ENCODE assay signal across 1 cellular context in the genomic region with DNA sequence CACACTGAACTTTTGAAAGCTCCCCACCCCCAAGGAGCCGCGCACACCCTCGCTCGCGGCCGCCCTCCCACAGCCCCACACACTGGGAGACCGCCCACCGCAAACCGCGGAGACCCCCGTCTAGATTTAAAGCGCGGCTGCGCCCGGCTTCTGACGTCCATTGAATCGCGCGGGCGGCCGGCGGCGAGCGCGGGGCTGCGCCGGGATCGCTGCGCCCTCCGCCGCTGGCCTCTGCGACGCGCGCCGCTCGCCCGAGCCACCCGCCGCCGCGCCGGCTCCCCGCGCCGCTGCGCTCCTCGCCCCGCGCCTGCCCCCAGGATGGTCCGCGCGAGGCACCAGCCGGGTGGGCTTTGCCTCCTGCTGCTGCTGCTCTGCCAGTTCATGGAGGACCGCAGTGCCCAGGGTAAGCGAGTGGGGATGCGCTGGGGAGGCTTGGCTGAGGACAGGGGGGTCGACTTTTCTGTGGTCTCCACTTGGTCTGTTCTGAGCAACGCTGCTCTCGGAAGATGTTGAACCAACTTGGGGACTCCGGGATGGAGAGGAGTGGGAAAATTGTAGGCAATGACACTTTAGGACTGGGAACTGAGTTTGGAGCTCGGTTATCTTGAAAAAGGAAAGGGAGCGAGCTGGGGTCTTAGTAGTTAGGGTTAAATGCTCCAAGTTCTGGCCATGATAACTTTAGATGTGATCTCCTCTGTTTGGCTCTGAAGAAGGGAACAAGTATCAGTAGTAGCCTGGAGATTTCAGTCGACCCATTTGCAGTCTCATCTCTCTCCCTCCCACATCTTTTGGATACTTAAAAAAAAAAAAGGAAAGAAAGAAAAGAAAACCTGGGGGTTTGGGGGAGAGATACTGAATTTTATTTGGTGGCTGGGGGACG.
TF ChIP-seq lines count a peak whose summit lies in the region.

A gene with protein sequence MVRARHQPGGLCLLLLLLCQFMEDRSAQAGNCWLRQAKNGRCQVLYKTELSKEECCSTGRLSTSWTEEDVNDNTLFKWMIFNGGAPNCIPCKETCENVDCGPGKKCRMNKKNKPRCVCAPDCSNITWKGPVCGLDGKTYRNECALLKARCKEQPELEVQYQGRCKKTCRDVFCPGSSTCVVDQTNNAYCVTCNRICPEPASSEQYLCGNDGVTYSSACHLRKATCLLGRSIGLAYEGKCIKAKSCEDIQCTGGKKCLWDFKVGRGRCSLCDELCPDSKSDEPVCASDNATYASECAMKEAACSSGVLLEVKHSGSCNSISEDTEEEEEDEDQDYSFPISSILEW (plus strand): TSS at position 156 of the 880 bp plus-strand sequence. CDS start 163 bp downstream, at position 319.

TF ChIP-seq in HCT116, 20 proteins besides CTCF, POLR2A, EP300 and RAD21:
- no peak for TF ChIP-seq JUND (IDR thresholded peaks at IDR 0.05)
- TF ChIP-seq, protein P1, sequence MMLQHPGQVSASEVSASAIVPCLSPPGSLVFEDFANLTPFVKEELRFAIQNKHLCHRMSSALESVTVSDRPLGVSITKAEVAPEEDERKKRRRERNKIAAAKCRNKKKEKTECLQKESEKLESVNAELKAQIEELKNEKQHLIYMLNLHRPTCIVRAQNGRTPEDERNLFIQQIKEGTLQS (IDR thresholded peaks at IDR 0.05) = no peak
- TF ChIP-seq, protein P2, sequence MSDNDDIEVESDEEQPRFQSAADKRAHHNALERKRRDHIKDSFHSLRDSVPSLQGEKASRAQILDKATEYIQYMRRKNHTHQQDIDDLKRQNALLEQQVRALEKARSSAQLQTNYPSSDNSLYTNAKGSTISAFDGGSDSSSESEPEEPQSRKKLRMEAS (IDR thresholded peaks at IDR 0.05) = no peak
- no peak for TF ChIP-seq CEBPB (IDR thresholded peaks at IDR 0.05; ENCODE audit: low read depth)
- TF ChIP-seq EGR1 (IDR thresholded peaks at IDR 0.05; ENCODE audit: low read depth) = no peak
- no peak for TF ChIP-seq ZNF274 (IDR thresholded peaks at IDR 0.05; ENCODE audit: low read depth, low read length)
- TF ChIP-seq YY1 (IDR thresholded peaks at IDR 0.05; ENCODE audit: extremely low read depth, insufficient replicate concordance, low read depth, low read length) = no peak
- no peak for TF ChIP-seq SRF (IDR thresholded peaks at IDR 0.05; ENCODE audit: low read depth)
- TF ChIP-seq CBX3 (IDR thresholded peaks at IDR 0.05; ENCODE audit: low read depth) = no peak
- TF ChIP-seq ELF1 (IDR thresholded peaks at IDR 0.05; ENCODE audit: borderline replicate concordance, low read depth) = no peak
- TF ChIP-seq SP1 (IDR thresholded peaks at IDR 0.05; ENCODE audit: low read depth) = no peak
- TF ChIP-seq, protein P3, sequence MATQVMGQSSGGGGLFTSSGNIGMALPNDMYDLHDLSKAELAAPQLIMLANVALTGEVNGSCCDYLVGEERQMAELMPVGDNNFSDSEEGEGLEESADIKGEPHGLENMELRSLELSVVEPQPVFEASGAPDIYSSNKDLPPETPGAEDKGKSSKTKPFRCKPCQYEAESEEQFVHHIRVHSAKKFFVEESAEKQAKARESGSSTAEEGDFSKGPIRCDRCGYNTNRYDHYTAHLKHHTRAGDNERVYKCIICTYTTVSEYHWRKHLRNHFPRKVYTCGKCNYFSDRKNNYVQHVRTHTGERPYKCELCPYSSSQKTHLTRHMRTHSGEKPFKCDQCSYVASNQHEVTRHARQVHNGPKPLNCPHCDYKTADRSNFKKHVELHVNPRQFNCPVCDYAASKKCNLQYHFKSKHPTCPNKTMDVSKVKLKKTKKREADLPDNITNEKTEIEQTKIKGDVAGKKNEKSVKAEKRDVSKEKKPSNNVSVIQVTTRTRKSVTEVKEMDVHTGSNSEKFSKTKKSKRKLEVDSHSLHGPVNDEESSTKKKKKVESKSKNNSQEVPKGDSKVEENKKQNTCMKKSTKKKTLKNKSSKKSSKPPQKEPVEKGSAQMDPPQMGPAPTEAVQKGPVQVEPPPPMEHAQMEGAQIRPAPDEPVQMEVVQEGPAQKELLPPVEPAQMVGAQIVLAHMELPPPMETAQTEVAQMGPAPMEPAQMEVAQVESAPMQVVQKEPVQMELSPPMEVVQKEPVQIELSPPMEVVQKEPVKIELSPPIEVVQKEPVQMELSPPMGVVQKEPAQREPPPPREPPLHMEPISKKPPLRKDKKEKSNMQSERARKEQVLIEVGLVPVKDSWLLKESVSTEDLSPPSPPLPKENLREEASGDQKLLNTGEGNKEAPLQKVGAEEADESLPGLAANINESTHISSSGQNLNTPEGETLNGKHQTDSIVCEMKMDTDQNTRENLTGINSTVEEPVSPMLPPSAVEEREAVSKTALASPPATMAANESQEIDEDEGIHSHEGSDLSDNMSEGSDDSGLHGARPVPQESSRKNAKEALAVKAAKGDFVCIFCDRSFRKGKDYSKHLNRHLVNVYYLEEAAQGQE (IDR thresholded peaks at IDR 0.05; ENCODE audit: low read depth) = no peak
- TF ChIP-seq EZH2 (IDR thresholded peaks at IDR 0.05) = no peak
- no peak for TF ChIP-seq FOSL1 (IDR thresholded peaks at IDR 0.05; ENCODE audit: low read depth)
- TF ChIP-seq, protein P4, sequence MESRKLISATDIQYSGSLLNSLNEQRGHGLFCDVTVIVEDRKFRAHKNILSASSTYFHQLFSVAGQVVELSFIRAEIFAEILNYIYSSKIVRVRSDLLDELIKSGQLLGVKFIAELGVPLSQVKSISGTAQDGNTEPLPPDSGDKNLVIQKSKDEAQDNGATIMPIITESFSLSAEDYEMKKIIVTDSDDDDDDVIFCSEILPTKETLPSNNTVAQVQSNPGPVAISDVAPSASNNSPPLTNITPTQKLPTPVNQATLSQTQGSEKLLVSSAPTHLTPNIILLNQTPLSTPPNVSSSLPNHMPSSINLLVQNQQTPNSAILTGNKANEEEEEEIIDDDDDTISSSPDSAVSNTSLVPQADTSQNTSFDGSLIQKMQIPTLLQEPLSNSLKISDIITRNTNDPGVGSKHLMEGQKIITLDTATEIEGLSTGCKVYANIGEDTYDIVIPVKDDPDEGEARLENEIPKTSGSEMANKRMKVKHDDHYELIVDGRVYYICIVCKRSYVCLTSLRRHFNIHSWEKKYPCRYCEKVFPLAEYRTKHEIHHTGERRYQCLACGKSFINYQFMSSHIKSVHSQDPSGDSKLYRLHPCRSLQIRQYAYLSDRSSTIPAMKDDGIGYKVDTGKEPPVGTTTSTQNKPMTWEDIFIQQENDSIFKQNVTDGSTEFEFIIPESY (IDR thresholded peaks at IDR 0.05; ENCODE audit: extremely low read depth, insufficient replicate concordance, low read length) = no peak
- no peak for TF ChIP-seq ZFX (IDR thresholded peaks at IDR 0.05)
- TF ChIP-seq POLR2AphosphoS5 (IDR thresholded peaks at IDR 0.05; ENCODE audit: low read depth, low read length) = no peak
- no peak for TF ChIP-seq EZH2phosphoT487 (IDR thresholded peaks at IDR 0.05; ENCODE audit: borderline replicate concordance)
